6 cellular contexts compared by ENCODE assay signal in the genomic region with DNA sequence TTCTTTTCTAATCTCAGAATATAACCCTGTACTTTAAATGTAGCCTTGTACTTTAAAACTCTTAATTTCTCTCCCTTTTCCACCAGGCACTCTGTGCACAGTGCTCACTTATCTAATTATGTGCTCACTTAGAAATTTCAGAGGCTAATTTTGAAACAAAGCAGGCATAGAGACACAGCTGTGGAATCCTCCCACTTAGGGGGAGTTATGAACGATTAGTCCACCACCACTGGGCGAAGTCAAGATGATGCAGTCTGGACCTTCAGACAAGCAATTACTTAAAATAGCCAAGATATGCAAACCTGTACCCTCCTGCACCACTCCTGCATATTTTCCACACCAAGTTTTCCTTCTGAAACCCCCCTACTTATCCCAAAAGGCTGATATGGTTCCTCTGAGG.
"Had no signal": no experiment of that assay in that cellular context is flagged by ENCODE, and none has a peak within 500 bp of the region (broad histone marks: within the 10 kb centered on the region; RNA-seq: fewer than 3 reads in every experiment).

No MANE protein-coding gene starts in this region.

- H3K27ac ChIP-seq: HL-60 had no signal

- ATAC-seq: GM23338, HepG2 had no signal

- H3K4me2 ChIP-seq: GM23338 had no signal

- DNase-seq: H9, HCEC 1CT, KBM-7 had no signal

- H2AFZ ChIP-seq: GM23338 had no signal

- H3K4me3 ChIP-seq: GM23338 had no signal
